Comparison of ENCODE assay signal across 24 cellular contexts in genomic region chr6:123913858-123914257, GRCh38.
"Had no signal": no experiment of that assay in that cellular context is flagged by ENCODE, and none has a peak within 500 bp of the region (broad histone marks: within the 10 kb centered on the region; RNA-seq: fewer than 3 reads in every experiment).

No MANE protein-coding gene starts in this region.

- FAIRE-seq: endometrium, TTC549 had no signal

- H3K27ac Mint-ChIP-seq: activated CD8-positive, alpha-beta T cell treated with anti-CD3 and anti-CD28 coated beads, Interleukin-2, amount 10 ng/mL, durations not matched to agents 7 days and 5 days; activated naive CD4-positive, alpha-beta T cell treated with anti-CD3 and anti-CD28 coated beads, Interleukin-2, amount 50 U/mL, for 72 hours; immature natural killer cell; WTC11 had no signal

- ATAC-seq: activated CD8-positive, alpha-beta T cell treated with anti-CD3 and anti-CD28 coated beads, Interleukin-2, amount 10 ng/mL, durations not matched to agents 7 days and 5 days; activated naive CD4-positive, alpha-beta T cell treated with anti-CD3 and anti-CD28 coated beads, Interleukin-2, amount 50 U/mL, for 72 hours; gastrocnemius medialis; heart left ventricle; left cardiac atrium; lower lobe of right lung; sciatic nerve; WTC11 had no signal

- DNase-seq: activated CD4-positive, alpha-beta T cell treated with anti-CD3 and anti-CD28 coated beads for 4 hours; activated CD8-positive, alpha-beta memory T cell treated with anti-CD3 and anti-CD28 coated beads, Interleukin-2, amount 50 U/mL, for 4 hours; activated CD8-positive, alpha-beta T cell treated with anti-CD3 and anti-CD28 coated beads, Interleukin-2, amount 10 ng/mL, durations not matched to agents 7 days and 5 days; activated effector memory CD4-positive, alpha-beta T cell treated with anti-CD3 and anti-CD28 coated beads, Interleukin-2, amount 50 U/mL, for 16 hours; activated T-cell treated with anti-CD3 and anti-CD28 coated beads, Interleukin-2, amount 50 U/mL, for 48 hours; amniotic stem cell; gastrocnemius medialis; heart left ventricle; immature natural killer cell; left cardiac atrium; lower lobe of right lung; midbrain; ovary; stimulated activated CD4-positive, alpha-beta T cell treated with anti-CD3 and anti-CD28 coated beads, Interleukin-2, amount 100 ng/mL, for 48 hours; stimulated activated naive CD4-positive, alpha-beta T cell; substantia nigra had no signal

- H3K27me3 ChIP-seq: esophagus muscularis mucosa, gastrocnemius medialis, heart left ventricle, ovary, tibial nerve, vagina had no signal

- H3K36me3 Mint-ChIP-seq: activated naive CD4-positive, alpha-beta T cell treated with anti-CD3 and anti-CD28 coated beads, Interleukin-2, amount 50 U/mL, for 72 hours; immature natural killer cell; WTC11 had no signal

- H3K4me1 ChIP-seq: esophagus muscularis mucosa, gastrocnemius medialis, heart left ventricle, lower lobe of right lung, tibial nerve, vagina had no signal

- H3K4me3 Mint-ChIP-seq: activated CD8-positive, alpha-beta T cell treated with anti-CD3 and anti-CD28 coated beads, Interleukin-2, amount 10 ng/mL, durations not matched to agents 7 days and 5 days; immature natural killer cell; WTC11 had no signal

- H3K9me3 ChIP-seq: esophagus muscularis mucosa, gastrocnemius medialis, heart left ventricle, lower lobe of right lung, ovary, tibial nerve, vagina had no signal

- H3K4me3 ChIP-seq: esophagus muscularis mucosa, gastrocnemius medialis, heart left ventricle, lower lobe of right lung, ovary, tibial nerve, vagina had no signal

- H3K27ac ChIP-seq: esophagus muscularis mucosa, gastrocnemius medialis, heart left ventricle, lower lobe of right lung, ovary, tibial nerve, vagina had no signal

- H3K36me3 ChIP-seq: esophagus muscularis mucosa, gastrocnemius medialis, heart left ventricle, lower lobe of right lung, ovary, tibial nerve, vagina had no signal

- H3K9me3 Mint-ChIP-seq: WTC11 had no signal

- H3K4me1 Mint-ChIP-seq: immature natural killer cell, WTC11 had no signal
